18 cellular contexts compared by ENCODE assay signal in genomic region chr7:108423089-108423989, GRCh38.
"Had no signal": no experiment of that assay in that cellular context is flagged by ENCODE, and none has a peak within 500 bp of the region (broad histone marks: within the 10 kb centered on the region; RNA-seq: fewer than 3 reads in every experiment).

No MANE protein-coding gene starts in this region.

- H3K9me3 ChIP-seq: heart right ventricle, left lung, stomach had no signal

- DNase-seq: activated CD4-positive, alpha-beta T cell treated with anti-CD3 and anti-CD28 coated beads, Interleukin-2, amount 50 U/mL, for 1 hour; activated naive CD4-positive, alpha-beta T cell treated with Interleukin-2 at 50 U/mL for 16 hours; cerebellar nuclear complex; cortex of kidney; erythroblast; heart right ventricle; left lung; mammary epithelial cell; stimulated activated CD4-positive, alpha-beta T cell treated with anti-CD3 and anti-CD28 coated beads, Interleukin-12 subunit alpha, Interleukin-12 subunit beta, amount 100 ng/mL, for 4 hours; stimulated activated CD4-positive, alpha-beta T cell treated with anti-CD3 and anti-CD28 coated beads, Interleukin-1b, Interleukin-23, amount 100 ng/mL, for 48 hours; stomach; T1000; trophoblast cell had no signal

- H3K4me1 ChIP-seq: heart right ventricle, left lung, stomach had no signal

- H3K27ac Mint-ChIP-seq: activated T-helper 2 cell treated with anti-CD3 and anti-CD28 coated beads, Interferon-gamma antibody, Interleukin-2, Interleukin-4, amounts not matched to agents 10 μg/mL and 5 μg/mL and 100 μg/mL, durations not matched to agents 14 hours and 24 hours and 36 hours had no signal

- H3K9me3 Mint-ChIP-seq: activated T-helper 2 cell treated with anti-CD3 and anti-CD28 coated beads, Interferon-gamma antibody, Interleukin-2, Interleukin-4, amounts not matched to agents 10 μg/mL and 5 μg/mL and 100 μg/mL, durations not matched to agents 14 hours and 24 hours and 36 hours; neural crest cell had no signal

- H3K36me3 ChIP-seq: heart right ventricle, left lung, stomach had no signal

- FAIRE-seq: bronchial epithelial cell, endometrium, frontal cortex had no signal

- ATAC-seq: heart right ventricle, left lung had no signal

- H3K27me3 ChIP-seq: stomach had no signal

- H3K4me3 ChIP-seq: heart right ventricle, left lung, stomach had no signal

- H3K4me3 Mint-ChIP-seq: neural crest cell had no signal

- H3K27ac ChIP-seq: heart right ventricle, left lung, stomach had no signal
